In the genomic region with DNA sequence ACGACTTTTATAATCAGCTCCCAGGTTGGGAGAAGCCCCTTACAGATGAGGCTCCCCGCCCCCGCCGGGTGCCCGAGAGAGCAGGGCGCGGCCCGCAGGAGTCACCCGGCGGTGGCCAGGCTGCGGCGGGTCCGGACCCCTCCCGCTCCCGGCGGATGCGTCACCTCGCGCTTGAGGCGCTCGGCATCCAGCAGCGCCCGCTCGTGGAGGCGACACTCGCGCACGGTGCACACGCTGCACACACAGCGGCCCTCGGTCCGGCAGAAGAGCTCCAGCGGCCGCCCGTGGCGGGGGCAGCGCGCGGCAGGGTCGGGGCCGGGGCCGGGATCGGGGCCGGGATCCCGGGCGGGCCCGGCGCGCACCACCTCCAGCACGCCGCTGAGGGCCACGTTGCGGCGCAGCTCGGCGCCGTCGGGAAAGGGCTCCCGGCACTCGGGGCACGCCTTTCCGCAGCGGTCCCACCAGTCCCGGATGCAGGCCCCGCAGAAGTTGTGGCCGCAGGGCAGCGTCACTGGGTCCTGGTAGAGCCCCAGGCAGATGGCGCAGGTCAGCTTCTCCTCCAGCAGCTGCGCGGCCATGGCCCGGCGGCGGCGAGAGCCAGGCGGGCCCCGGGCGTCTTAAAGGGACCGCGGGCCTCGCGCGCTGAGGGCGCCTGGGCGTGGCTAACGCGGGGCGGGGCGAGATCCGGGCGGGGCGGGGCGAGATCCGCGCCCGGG, we compare ENCODE assay signal across 8 cellular contexts. TPM values are rescaled to one million over a fixed set of nuclear protein-coding genes. Genes with fewer than 3 reads are reported as not detected.
DNase-seq lines count a peak whose midpoint lies in the region; ATAC-seq and TF ChIP-seq lines count a peak whose summit lies in the region.

A gene with protein sequence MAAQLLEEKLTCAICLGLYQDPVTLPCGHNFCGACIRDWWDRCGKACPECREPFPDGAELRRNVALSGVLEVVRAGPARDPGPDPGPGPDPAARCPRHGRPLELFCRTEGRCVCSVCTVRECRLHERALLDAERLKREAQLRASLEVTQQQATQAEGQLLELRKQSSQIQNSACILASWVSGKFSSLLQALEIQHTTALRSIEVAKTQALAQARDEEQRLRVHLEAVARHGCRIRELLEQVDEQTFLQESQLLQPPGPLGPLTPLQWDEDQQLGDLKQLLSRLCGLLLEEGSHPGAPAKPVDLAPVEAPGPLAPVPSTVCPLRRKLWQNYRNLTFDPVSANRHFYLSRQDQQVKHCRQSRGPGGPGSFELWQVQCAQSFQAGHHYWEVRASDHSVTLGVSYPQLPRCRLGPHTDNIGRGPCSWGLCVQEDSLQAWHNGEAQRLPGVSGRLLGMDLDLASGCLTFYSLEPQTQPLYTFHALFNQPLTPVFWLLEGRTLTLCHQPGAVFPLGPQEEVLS (minus strand): TSS at position 592 of the 716 bp plus-strand sequence. CDS start 14 bp downstream, at position 578.

- intact Hi-C loops in heart right ventricle (cut with DNase I) = loop anchor here in 5 of 10 donors (1.0 to 10.0 kb wide), 7 partner anchors 19 to 132 kb away; a partner anchor contains a TSS

- H3K9me3 ChIP-seq in adipocyte (ENCODE audit: control insufficient read depth, low read length) (no peaks in the 10 kb centered on the region), heart right ventricle (no peaks in the 10 kb centered on the region)

- TF ChIP-seq CTCF in LNCAP (IDR thresholded peaks at IDR 0.05) (peak; percentile 48), heart right ventricle (IDR thresholded peaks at IDR 0.05) (peak; percentile 19 to 78 (median 51)), progenitor cell of endocrine pancreas (IDR thresholded peaks at IDR 0.05; ENCODE audit: unreplicated experiment) (peak; percentile 36)

- peak within 1 kb of the TSS; percentile 85 for H3K4me3 ChIP-seq in adipocyte (ENCODE audit: low read length)
- H3K4me3 ChIP-seq in heart right ventricle = peak within 1 kb of the TSS; percentile 50 to 80 (median 74)

- peaks cover 30% of the 10 kb centered on the region for H3K4me1 ChIP-seq in adipocyte (ENCODE audit: control insufficient read depth, insufficient read depth, low read length)
- H3K4me1 ChIP-seq in heart right ventricle = peaks cover 16 to 37% (median 27%) of the 10 kb centered on the region in 9 donors

- peak within 1 kb of the TSS; percentile 41 for H3K27ac Mint-ChIP-seq in progenitor cell of endocrine pancreas

- H3K27ac ChIP-seq in heart right ventricle = peak within 1 kb of the TSS; percentile 88 to 99 (median 96)

- peak within 1 kb of the TSS; percentile 73 for H3K4me3 Mint-ChIP-seq in progenitor cell of endocrine pancreas (ENCODE audit: low read depth)

- H3K36me3 Mint-ChIP-seq in progenitor cell of endocrine pancreas (ENCODE audit: insufficient read depth) = peaks cover 1% of the 10 kb centered on the region

- H3K4me1 Mint-ChIP-seq in progenitor cell of endocrine pancreas (ENCODE audit: low read depth) = peaks cover 8% of the 10 kb centered on the region

- ATAC-seq in GM21723 (IDR thresholded peaks at IDR 0.05; ENCODE audit: unreplicated experiment) = peak; percentile 52
- peak; percentile 80 to 92 (median 85) for ATAC-seq in heart right ventricle

- H3K36me3 ChIP-seq in adipocyte (ENCODE audit: control insufficient read depth, insufficient read depth, low read length, severe bottlenecking) = peaks cover 33% of the 10 kb centered on the region
- peaks cover 6 to 54% (median 26%) of the 10 kb centered on the region in 9 donors for H3K36me3 ChIP-seq in heart right ventricle

- H3K27me3 ChIP-seq in adipocyte (replicated peaks; ENCODE audit: control insufficient read depth, insufficient read depth, low read length) = no peaks in the 10 kb centered on the region
- no peaks in the 10 kb centered on the region for H3K27me3 ChIP-seq in heart right ventricle

- WGBS in heart right ventricle, 2 donors = 1% methylated on average over 89 to 95 of the region's 95 CpGs

- H3K9me3 Mint-ChIP-seq in progenitor cell of endocrine pancreas (ENCODE audit: low read depth) = no peaks in the 10 kb centered on the region

- H3K27me3 Mint-ChIP-seq in progenitor cell of endocrine pancreas = peaks cover 11% of the 10 kb centered on the region

- H3K9ac ChIP-seq in adipocyte (ENCODE audit: low read length) = peak within 1 kb of the TSS; percentile 93

- DNase-seq in EL (peak; percentile 82), T follicular helper cell (ENCODE audit: low read depth) (peak; percentile 58), adipocyte (ENCODE audit: low read depth) (peak; percentile 93), heart right ventricle (peak; percentile 85 to 89), progenitor cell of endocrine pancreas (ENCODE audit: low spot score, unreplicated experiment) (peak; percentile 61), ureter (ENCODE audit: low spot score) (peak; percentile 89)

RNA-seq across cellular contexts. Expression of the gene that starts here (rescaled TPM):
- total RNA-seq in heart right ventricle (10 to 100 TPM in 1 of 10 donors, 1 to 10 TPM in 9; 5.1 to 12.7 (median 8.9) TPM), progenitor cell of endocrine pancreas (13.9 and 17.1 TPM in 2 replicates), ureter (16.2 TPM)
- 10 to 100 TPM in 1 of 2 donors, 1 to 10 TPM in 1; 5.6 to 16.7 TPM for polyA plus RNA-seq in heart right ventricle

Comparison
In these comparisons a context has a peak if more than half of its experiments do, and no peak if none do; other contexts are left out.
1. Peak in every context shown above with its lines: DNase-seq, ATAC-seq, H3K4me3 ChIP-seq and H3K27ac ChIP-seq.